Comparison of ENCODE assay signal across 21 cellular contexts in genomic region chr2:232680006-232680405, GRCh38. TPM values are rescaled to one million over a fixed set of nuclear protein-coding genes. Genes with fewer than 3 reads are reported as not detected.
"Had no signal": no experiment of that assay in that cellular context is flagged by ENCODE, and none has a peak within 500 bp of the region (broad histone marks: within the 10 kb centered on the region; RNA-seq: fewer than 3 reads in every experiment).

No MANE protein-coding gene starts in this region.

- H3K36me3 ChIP-seq: gastrocnemius medialis, left lung, lower lobe of right lung had no signal

- H3K4me3 Mint-ChIP-seq: mesothelial cell of epicardium had no signal

- DNase-seq: dermis blood vessel endothelial cell; dorsolateral prefrontal cortex; effector CD4-positive, alpha-beta T cell; effector memory CD4-positive, alpha-beta T cell; foreskin fibroblast; foreskin melanocyte; gastrocnemius medialis; glutamatergic neuron; heart right ventricle; hippocampal formation; left cardiac atrium; left lung; left ventricle myocardium superior; lower lobe of right lung; mesenchymal stem cell; mucosa of descending colon had no signal

- H3K9me3 ChIP-seq: esophagus muscularis mucosa, gastrocnemius medialis, heart right ventricle, left lung, lower lobe of right lung, mucosa of descending colon had no signal

- H3K27ac ChIP-seq: coronary artery, dorsolateral prefrontal cortex, esophagus muscularis mucosa, gastrocnemius medialis, heart right ventricle, left lung, lower lobe of right lung had no signal

- H3K4me3 ChIP-seq: coronary artery, dorsolateral prefrontal cortex, esophagus muscularis mucosa, gastrocnemius medialis, heart right ventricle, left lung, lower lobe of right lung, mucosa of descending colon had no signal

- H3K4me1 ChIP-seq: esophagus muscularis mucosa, gastrocnemius medialis, heart right ventricle, left lung, lower lobe of right lung had no signal

- H3K4me1 Mint-ChIP-seq: mesothelial cell of epicardium had no signal

- H3K27ac Mint-ChIP-seq: mesothelial cell of epicardium had no signal

- H3K27me3 ChIP-seq: dorsolateral prefrontal cortex, gastrocnemius medialis, heart right ventricle had no signal

- ATAC-seq: gastrocnemius medialis, heart right ventricle, left cardiac atrium, left lung, left ventricle myocardium superior, lower lobe of right lung, mucosa of descending colon had no signal

- H3K9me3 Mint-ChIP-seq: mesothelial cell of epicardium had no signal

RNA-seq across cellular contexts. Expression of gene EFHD1, which starts 46.6 kb away (rescaled TPM):
- total RNA-seq: endothelial cell of umbilical vein had no signal
- polyA plus RNA-seq: keratinocyte had no signal
